17 cellular contexts compared by ENCODE assay signal in the genomic region with DNA sequence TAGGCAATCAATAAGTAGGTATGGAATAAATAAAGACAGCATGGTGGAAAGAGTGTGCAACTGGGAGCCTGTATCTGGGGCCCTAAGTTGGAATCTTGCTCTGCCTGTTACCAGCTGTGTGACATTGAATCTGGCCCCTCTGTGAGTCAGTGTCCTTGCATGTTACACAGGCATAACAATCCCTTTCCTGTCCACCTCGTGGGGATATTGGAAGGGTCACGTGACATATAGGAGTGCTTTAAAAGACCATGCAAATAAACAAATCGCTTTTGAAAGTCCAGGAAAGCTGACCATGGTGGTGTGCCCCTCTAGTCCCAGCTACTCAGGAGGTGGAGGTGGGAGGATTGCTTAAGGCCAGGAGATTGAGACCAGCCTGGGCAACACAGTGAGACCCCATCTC.
"Had no signal": no experiment of that assay in that cellular context is flagged by ENCODE, and none has a peak within 500 bp of the region (broad histone marks: within the 10 kb centered on the region; RNA-seq: fewer than 3 reads in every experiment).

No MANE protein-coding gene starts in this region.

- ATAC-seq: esophagus mucosa; heart right ventricle; left lobe of liver; mucosa of descending colon; naive thymus-derived CD8-positive, alpha-beta T cell had no signal

- FAIRE-seq: frontal cortex, islet of Langerhans had no signal

- H3K36me3 ChIP-seq: heart right ventricle, neutrophil had no signal

- H3K9me3 ChIP-seq: heart right ventricle, mucosa of descending colon, neutrophil had no signal

- DNase-seq: dorsolateral prefrontal cortex; effector CD8-positive, alpha-beta T cell; heart right ventricle; hypothalamus; mammary epithelial cell; mucosa of descending colon; naive thymus-derived CD8-positive, alpha-beta T cell; stimulated activated CD4-positive, alpha-beta T cell treated with anti-CD3 and anti-CD28 coated beads, Interleukin-2, amount 100 ng/mL, for 48 hours; stimulated activated naive CD4-positive, alpha-beta T cell treated with Interleukin-2 at 50 U/mL for 16 hours; trophoblast cell had no signal

- H3K4me3 ChIP-seq: coronary artery, dorsolateral prefrontal cortex, heart right ventricle, mucosa of descending colon, smooth muscle cell had no signal

- H3K27ac ChIP-seq: coronary artery, dorsolateral prefrontal cortex, heart right ventricle, neutrophil had no signal

- H3K4me2 ChIP-seq: smooth muscle cell had no signal
